11 cellular contexts compared by ENCODE assay signal in the genomic region with DNA sequence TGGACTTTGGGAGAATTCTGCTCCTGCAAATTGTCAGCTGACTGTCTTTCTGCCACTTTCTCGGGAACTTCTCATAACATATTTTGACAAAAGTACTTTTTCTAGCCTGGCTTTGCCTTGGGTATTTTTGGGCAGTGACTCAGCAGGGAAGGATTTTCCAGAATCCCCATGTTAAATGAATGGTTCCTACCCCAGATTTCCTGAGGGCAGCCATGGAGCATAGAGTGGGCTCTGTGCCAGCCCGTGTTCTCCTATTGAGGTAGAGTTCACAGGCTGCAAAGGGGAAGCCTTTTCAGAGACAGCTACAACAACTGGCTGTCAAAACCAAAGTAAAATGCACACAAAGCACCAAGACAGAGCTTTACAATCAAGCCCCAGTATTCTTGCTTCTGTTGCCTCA. TPM values are rescaled to one million over a fixed set of nuclear protein-coding genes. Genes with fewer than 3 reads are reported as not detected.
DNase-seq lines count a peak whose midpoint lies in the region; ATAC-seq and TF ChIP-seq lines count a peak whose summit lies in the region.
"Had no signal": no experiment of that assay in that cellular context is flagged by ENCODE, and none has a peak within 500 bp of the region (broad histone marks: within the 10 kb centered on the region; RNA-seq: fewer than 3 reads in every experiment).

No MANE protein-coding gene starts in this region.

- ATAC-seq in activated CD8-positive, alpha-beta T cell treated with anti-CD3 and anti-CD28 coated beads for 36 hours: no peak
- ATAC-seq in GM21390 (IDR thresholded peaks at IDR 0.05; ENCODE audit: unreplicated experiment): no peak

- peak overlapping the region in 13 of 21 experiments; percentile 6 to 60 (median 28) for H3K27ac ChIP-seq in skin epidermis

- peaks cover 34% of the 10 kb centered on the region for H3K4me1 Mint-ChIP-seq in activated CD8-positive, alpha-beta T cell treated with anti-CD3 and anti-CD28 coated beads for 36 hours (ENCODE audit: low read depth)

- H3K36me3 Mint-ChIP-seq in activated CD8-positive, alpha-beta T cell treated with anti-CD3 and anti-CD28 coated beads for 36 hours (ENCODE audit: low read depth): peaks cover 66% of the 10 kb centered on the region

- H3K9me3 Mint-ChIP-seq in activated CD8-positive, alpha-beta T cell treated with anti-CD3 and anti-CD28 coated beads for 36 hours: no peaks in the 10 kb centered on the region

- POLR2A ChIA-PET in activated CD8-positive, alpha-beta T cell treated with anti-CD3 and anti-CD28 coated beads for 36 hours (lab: Charles Lee): no interaction called here

- CTCF ChIA-PET in activated CD8-positive, alpha-beta T cell treated with anti-CD3 and anti-CD28 coated beads for 36 hours (lab: Charles Lee): interaction anchor here (1.2 to 2.2 kb wide), 3 partner anchors 12 to 132 kb away, joined by 3 to 10 read pairs (median 6); no protein-coding TSS in a partner anchor

- H3K27me3 Mint-ChIP-seq in activated CD8-positive, alpha-beta T cell treated with anti-CD3 and anti-CD28 coated beads for 36 hours: no peaks in the 10 kb centered on the region

- no peak for TF ChIP-seq CTCF in activated CD8-positive, alpha-beta T cell treated with anti-CD3 and anti-CD28 coated beads for 36 hours (IDR thresholded peaks at IDR 0.05)
- no peak for TF ChIP-seq CTCF in fibroblast of the aortic adventitia (IDR thresholded peaks at IDR 0.05; ENCODE audit: insufficient read depth, low read length)

- no peak overlapping the region for H3K4me3 Mint-ChIP-seq in activated CD8-positive, alpha-beta T cell treated with anti-CD3 and anti-CD28 coated beads for 36 hours

- peak; percentile 46 for DNase-seq in HCEC 1CT
- DNase-seq in activated CD8-positive, alpha-beta T cell treated with anti-CD3 and anti-CD28 coated beads for 36 hours: no peak
- DNase-seq in fibroblast of the aortic adventitia (ENCODE audit: low read depth): peak; percentile 58
- DNase-seq in effector CD4-positive, alpha-beta T cell: no peak
- no peak for DNase-seq in activated CD4-positive, alpha-beta T cell treated with anti-CD3 and anti-CD28 coated beads, Interleukin-2, amount 50 U/mL, for 48 hours
- DNase-seq in RPMI8226: no peak
- DNase-seq: activated gamma-delta T cell treated with Interleukin-2 at 50 U/mL for 16 hours, NCI-H2029, T-helper 2 cell had no signal

- intact Hi-C loops in activated CD8-positive, alpha-beta T cell treated with anti-CD3 and anti-CD28 coated beads for 36 hours (cut with micrococcal nuclease): no loop called here

- H3K27ac Mint-ChIP-seq in activated CD8-positive, alpha-beta T cell treated with anti-CD3 and anti-CD28 coated beads for 36 hours: peak overlapping the region; percentile 77

- no peak overlapping the region for H3K4me3 ChIP-seq in fibroblast of the aortic adventitia (ENCODE audit: low read depth, low read length)
- no peak overlapping the region for H3K4me3 ChIP-seq in skin epidermis

RNA-seq across cellular contexts. Expression of a gene that starts 59.8 kb away (rescaled TPM):
- not detected for total RNA-seq in activated CD8-positive, alpha-beta T cell treated with anti-CD3 and anti-CD28 coated beads for 36 hours
- total RNA-seq in fibroblast of the aortic adventitia (ENCODE audit: low replicate concordance): not detected in 2 replicates

Comparison
In these comparisons a context has a peak if more than half of its experiments do, and no peak if none do; other contexts are left out.
1. DNase-seq: peak in HCEC 1CT (single experiment) and fibroblast of the aortic adventitia (single experiment); none in activated CD8-positive, alpha-beta T cell treated with anti-CD3 and anti-CD28 coated beads for 36 hours (single experiment), effector CD4-positive, alpha-beta T cell (single experiment), activated CD4-positive, alpha-beta T cell treated with anti-CD3 and anti-CD28 coated beads, Interleukin-2, amount 50 U/mL, for 48 hours (0 of 2) and RPMI8226 (single experiment).